Comparison of ENCODE assay signal across 6 cellular contexts in genomic region chr11:65557280-65558001, GRCh38. TPM values are rescaled to one million over a fixed set of nuclear protein-coding genes. Genes with fewer than 3 reads are reported as not detected.
DNase-seq lines count a peak whose midpoint lies in the region; ATAC-seq and TF ChIP-seq lines count a peak whose summit lies in the region.

No MANE protein-coding gene starts in this region.

- H3K4me2 ChIP-seq in GM23248 (ENCODE audit: unreplicated experiment): peak overlapping the region; percentile 83

- peak overlapping the region; percentile 89 for H3K27ac ChIP-seq in GM23248

- no peaks in the 10 kb centered on the region for H4K20me1 ChIP-seq in GM23248 (ENCODE audit: insufficient read depth)

- H3K4me1 ChIP-seq in GM23248 (ENCODE audit: insufficient read depth): peaks cover 47% of the 10 kb centered on the region

- peaks cover 40 to 71% (median 64%) of the 10 kb centered on the region in 4 donors for H3K4me1 Mint-ChIP-seq in naive thymus-derived CD8-positive, alpha-beta T cell

- H3K4me3 ChIP-seq in GM23248 (peak overlapping the region; percentile 84), astrocyte of the spinal cord (ENCODE audit: low read depth, low read length) (peak overlapping the region; percentile 72)

- H3K79me2 ChIP-seq in GM23248 (ENCODE audit: insufficient read depth): peaks cover 34% of the 10 kb centered on the region

- peaks cover 45% of the 10 kb centered on the region for H3F3A ChIP-seq in GM23248 (ENCODE audit: insufficient read depth)

- no peaks in the 10 kb centered on the region for H3K27me3 Mint-ChIP-seq in naive thymus-derived CD8-positive, alpha-beta T cell

- DNase-seq in GM23248 (peak; percentile 47), astrocyte of the spinal cord (ENCODE audit: low read depth, low spot score) (no peak)
- DNase-seq in naive thymus-derived CD8-positive, alpha-beta T cell: peak in 2 of 10 donors; percentile 24 to 42
- DNase-seq in stimulated activated naive CD4-positive, alpha-beta T cell treated with Interleukin-2 at 50 U/mL for 16 hours (lab: John Stamatoyannopoulos, UW): no peak

- 0 out of 2 replicates have a peak overlapping the region, but pooled peaks have one; percentile 27 for H2AFZ ChIP-seq in GM23248

- peaks cover 0 to 2% (median 0%) of the 10 kb centered on the region in 3 donors for H3K36me3 Mint-ChIP-seq in naive thymus-derived CD8-positive, alpha-beta T cell

- peak overlapping the region; percentile 88 to 98 (median 94) for H3K27ac Mint-ChIP-seq in naive thymus-derived CD8-positive, alpha-beta T cell

- H3K9me3 ChIP-seq in GM23248 (ENCODE audit: low read depth): no peaks in the 10 kb centered on the region

- 2 to 9% methylated on average over 12 to 40 of the region's 47 CpGs for WGBS in GM23248 (ENCODE audit: low coverage in 1 of 2, low lambda C conversion rate in 2 of 2, missing lambda C conversion rate in 2 of 2), 2 experiments

- peak overlapping the region; percentile 82 to 95 (median 91) for H3K4me3 Mint-ChIP-seq in naive thymus-derived CD8-positive, alpha-beta T cell

- H3K27me3 ChIP-seq in GM23248 (replicated peaks; ENCODE audit: insufficient read depth): no peaks in the 10 kb centered on the region

- no peaks in the 10 kb centered on the region for H3K9me3 Mint-ChIP-seq in naive thymus-derived CD8-positive, alpha-beta T cell

- TF ChIP-seq CTCF in astrocyte of the spinal cord (IDR thresholded peaks at IDR 0.05; ENCODE audit: low read depth, low read length): no peak

- ATAC-seq in naive thymus-derived CD8-positive, alpha-beta T cell: peak in 1 of 2 donors; percentile 11
- ATAC-seq in GM19452 (IDR thresholded peaks at IDR 0.05; ENCODE audit: unreplicated experiment) (no peak), GM18858 (IDR thresholded peaks at IDR 0.05; ENCODE audit: unreplicated experiment) (no peak)

- peak overlapping the region; percentile 87 for H3K9ac ChIP-seq in GM23248

- POLR2A ChIA-PET in naive thymus-derived CD8-positive, alpha-beta T cell (lab: Charles Lee): interaction anchor here (0.8 to 7.7 kb wide), 8 partner anchors 8 to 138 kb away, joined by 3 to 149 read pairs (median 10); partner anchors contain the start of genes EHBP1L1, FAM89B, MALAT1 and PCNX3

- in situ Hi-C loops in GM23248 (cut with MboI): no loop called here
- in situ Hi-C loops in astrocyte of the spinal cord (cut with HindIII; ENCODE audit: low sequenced_read_pairs): no loop called here

- no peaks in the 10 kb centered on the region for H3K9me2 ChIP-seq in GM23248 (ENCODE audit: insufficient read depth)

- H3K36me3 ChIP-seq in GM23248 (ENCODE audit: low read depth): no peaks in the 10 kb centered on the region

RNA-seq across cellular contexts. Expression of gene LTBP3, which starts 0.7 kb away (rescaled TPM):
- 98.4 and 112 TPM in 2 replicates for total RNA-seq in GM23248 (2014; rRNA removed; shearing (Covaris generic))
- 36.5 and 39.6 TPM in 2 replicates for polyA plus RNA-seq in GM23248 (2016; fragmentation: Nextera tagmentation; extraction: Ambion mirVana)
- total RNA-seq in naive thymus-derived CD8-positive, alpha-beta T cell: 100 to 1,000 TPM; 258 to 261 TPM
- polyA plus RNA-seq in naive thymus-derived CD8-positive, alpha-beta T cell: 10 to 100 TPM in 2 of 3 donors, 1 to 10 TPM in 1; 7.3 to 35.0 (median 18.9) TPM

RNA-seq across cellular contexts. Expression of gene ZNRD2, which starts 12.8 kb away (rescaled TPM):
- total RNA-seq in GM23248 (2014; rRNA removed; shearing (Covaris generic)): 41.9 and 54.5 TPM in 2 replicates
- polyA plus RNA-seq in GM23248 (2016; fragmentation: Nextera tagmentation; extraction: Ambion mirVana): 69.3 and 74.9 TPM in 2 replicates
- total RNA-seq in naive thymus-derived CD8-positive, alpha-beta T cell: 10 to 100 TPM; 31.5 to 32.7 TPM
- polyA plus RNA-seq in naive thymus-derived CD8-positive, alpha-beta T cell: 10 to 100 TPM; 62.9 to 86.3 (median 80.1) TPM

RNA-seq across cellular contexts. Expression of gene FAM89B, which starts 14.9 kb away (rescaled TPM):
- total RNA-seq in GM23248 (2014; rRNA removed; shearing (Covaris generic)): 41.2 and 67.0 TPM in 2 replicates
- polyA plus RNA-seq in GM23248 (2016; fragmentation: Nextera tagmentation; extraction: Ambion mirVana): 73.1 and 76.3 TPM in 2 replicates
- 10 to 100 TPM; 39.3 to 42.1 TPM for total RNA-seq in naive thymus-derived CD8-positive, alpha-beta T cell
- 100 to 1,000 TPM in 2 of 3 donors, 10 to 100 TPM in 1; 70.9 to 122 (median 101) TPM for polyA plus RNA-seq in naive thymus-derived CD8-positive, alpha-beta T cell

RNA-seq across cellular contexts. Expression of gene EHBP1L1, which starts 18.4 kb away (rescaled TPM):
- 85.5 and 88.5 TPM in 2 replicates for total RNA-seq in GM23248 (2014; rRNA removed; shearing (Covaris generic))
- polyA plus RNA-seq in GM23248 (2016; fragmentation: Nextera tagmentation; extraction: Ambion mirVana): 11.5 and 12.6 TPM in 2 replicates
- total RNA-seq in naive thymus-derived CD8-positive, alpha-beta T cell: 100 to 1,000 TPM; 101 to 108 TPM
- polyA plus RNA-seq in naive thymus-derived CD8-positive, alpha-beta T cell: 10 to 100 TPM; 10.8 to 19.8 (median 11.5) TPM

RNA-seq across cellular contexts. Expression of gene SCYL1, which starts 32.6 kb away (rescaled TPM):
- 115 and 133 TPM in 2 replicates for total RNA-seq in GM23248 (2014; rRNA removed; shearing (Covaris generic))
- polyA plus RNA-seq in GM23248 (2016; fragmentation: Nextera tagmentation; extraction: Ambion mirVana): 90.7 and 98.6 TPM in 2 replicates
- 10 to 100 TPM; 69.0 to 70.6 TPM for total RNA-seq in naive thymus-derived CD8-positive, alpha-beta T cell
- polyA plus RNA-seq in naive thymus-derived CD8-positive, alpha-beta T cell: 10 to 100 TPM; 23.2 to 41.5 (median 33.5) TPM
